In the genomic region with DNA sequence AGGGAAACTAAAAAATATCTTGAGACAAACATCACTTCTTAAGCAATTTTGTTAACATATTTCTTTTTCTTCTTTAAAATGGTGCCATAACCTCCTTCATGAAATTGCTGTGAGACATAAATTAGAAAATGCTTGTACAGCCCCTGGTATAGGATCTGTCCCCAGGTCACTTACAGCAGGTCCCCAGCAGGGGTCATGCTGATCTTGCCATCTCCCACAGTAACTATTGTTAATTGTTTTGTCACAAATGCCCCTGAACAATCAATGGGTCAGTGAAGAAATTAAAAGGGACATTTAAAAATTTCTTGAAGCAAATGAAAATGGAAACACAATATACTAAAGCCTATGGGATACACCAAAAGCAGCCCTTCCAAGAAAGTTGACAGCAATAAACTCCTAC, we compare ENCODE assay signal across 10 cellular contexts.
DNase-seq lines count a peak whose midpoint lies in the region; ATAC-seq and TF ChIP-seq lines count a peak whose summit lies in the region.
"Had no signal": no experiment of that assay in that cellular context is flagged by ENCODE, and none has a peak within 500 bp of the region (broad histone marks: within the 10 kb centered on the region; RNA-seq: fewer than 3 reads in every experiment).

No MANE protein-coding gene starts in this region.

- H3K9me3 Mint-ChIP-seq in glutamatergic neuron (ENCODE audit: unreplicated experiment), result peaks cover 1% of the 10 kb centered on the region

- intact Hi-C loops in Panc1 (cut with micrococcal nuclease; ENCODE audit: unreplicated experiment), result no loop called here

- H3K27me3 Mint-ChIP-seq in glutamatergic neuron (ENCODE audit: unreplicated experiment), result no peaks in the 10 kb centered on the region

- no peaks in the 10 kb centered on the region for H3K4me1 ChIP-seq in Panc1 (ENCODE audit: control insufficient read depth, insufficient read depth, low read length)
- H3K4me1 ChIP-seq: adrenal gland had no signal

- no peaks in the 10 kb centered on the region for H3K27me3 ChIP-seq in Panc1 (ENCODE audit: control insufficient read depth, insufficient read depth, low read length)
- H3K27me3 ChIP-seq: adrenal gland had no signal

- H3K36me3 ChIP-seq in Panc1 (ENCODE audit: control insufficient read depth, insufficient read depth, low read length), result no peaks in the 10 kb centered on the region
- H3K36me3 ChIP-seq: adrenal gland had no signal

- DNase-seq in ACHN, result peak; percentile 9
- DNase-seq in Panc1 (ENCODE audit: low read depth, low spot score), result no peak
- DNase-seq in glutamatergic neuron, result no peak
- no peak for DNase-seq in HPDE6-E6E7 (ENCODE audit: extremely low spot score)
- DNase-seq in activated T-cell treated with anti-CD3 and anti-CD28 coated beads for 4 hours, result no peak
- no peak for DNase-seq in epidermal melanocyte (ENCODE audit: insufficient read length, low spot score)
- DNase-seq in cerebellar cortex (ENCODE audit: low spot score), result no peak
- DNase-seq: adrenal gland, NCI-H2227 treated with DMSO at 0.1 percent for 48 hours had no signal

- H3K27ac ChIP-seq in Panc1 (ENCODE audit: low read length), result no peak overlapping the region
- H3K27ac ChIP-seq: adrenal gland had no signal

- H3K9me3 ChIP-seq in Panc1 (ENCODE audit: control insufficient read depth, insufficient read depth, low read depth, low read length), result peaks cover 5% of the 10 kb centered on the region; the same call in 1 of the 2 replicates

- H3K27ac Mint-ChIP-seq in glutamatergic neuron (ENCODE audit: unreplicated experiment), result no peak overlapping the region

- H3K36me3 Mint-ChIP-seq in glutamatergic neuron (ENCODE audit: unreplicated experiment), result peaks cover 14% of the 10 kb centered on the region

- POLR2A ChIA-PET in Panc1 (lab: Charles Lee), result no interaction called here

- H3K4me3 ChIP-seq in Panc1 (ENCODE audit: low read depth in 2 of 2, low read length in 2 of 2), result no peak overlapping the region
- H3K4me3 ChIP-seq: adrenal gland had no signal

- CTCF ChIA-PET in Panc1 (lab: Charles Lee), result no interaction called here

- no TSS peak for BruUV-seq in Panc1 (replicated peaks; lab: Mats Ljungman, UMichigan)

- no peak for TF ChIP-seq POLR2A in GM18505 (IDR thresholded peaks at IDR 0.05; ENCODE audit: borderline replicate concordance, extremely low read depth, insufficient read depth, insufficient read length)

- peak; percentile 69 for TF ChIP-seq CTCF in Panc1 (IDR thresholded peaks at IDR 0.05)
- TF ChIP-seq CTCF in glutamatergic neuron (IDR thresholded peaks at IDR 0.05; ENCODE audit: partially characterized antibody, unreplicated experiment), result peak; percentile 65

- ATAC-seq in GM18505 (IDR thresholded peaks at IDR 0.05; ENCODE audit: unreplicated experiment) (peak; percentile 53), Panc1 (peak; percentile 81)

- in situ Hi-C loops in ACHN (cut with HindIII; ENCODE audit: low pct_ligation_motif_present, low pct_unique_long_range_greater_than_20kb, low sequenced_read_pairs) (no loop called here), Panc1 (cut with HindIII; ENCODE audit: low pct_unique_long_range_greater_than_20kb, low sequenced_read_pairs) (no loop called here)

- no peaks in the 10 kb centered on the region for H3K4me1 Mint-ChIP-seq in glutamatergic neuron (ENCODE audit: low read depth, unreplicated experiment)

- H3K4me3 Mint-ChIP-seq in glutamatergic neuron (ENCODE audit: unreplicated experiment), result no peak overlapping the region
